In genomic region chr13:21594715-21595545, GRCh38 we compare ENCODE assay signal across 11 cellular contexts. TPM values are rescaled to one million over a fixed set of nuclear protein-coding genes. Genes with fewer than 3 reads are reported as not detected.
DNase-seq lines count a peak whose midpoint lies in the region; ATAC-seq and TF ChIP-seq lines count a peak whose summit lies in the region.
"Had no signal": no experiment of that assay in that cellular context is flagged by ENCODE, and none has a peak within 500 bp of the region (broad histone marks: within the 10 kb centered on the region; RNA-seq: fewer than 3 reads in every experiment).

No MANE protein-coding gene starts in this region.

- DNase-seq in activated B cell treated with CpG ODN at 0.5 μM for 24 hours: no peak
- no peak for DNase-seq in activated CD4-positive, alpha-beta T cell treated with anti-CD3 and anti-CD28 coated beads, Interleukin-2, amount 50 U/mL, for 1 hour
- no peak for DNase-seq in SIG-M5 treated with dmso at 0.1 percent for 504 hours (lab: John Stamatoyannopoulos, UW; ENCODE audit: unreplicated experiment)
- DNase-seq in AML-193 (lab: John Stamatoyannopoulos, UW): no peak
- DNase-seq in T-helper 2 cell treated with Interferon-gamma antibody and Interleukin-4, amounts not matched to agents 5 μg/mL and 100 μg/mL, for 36 hours (ENCODE audit: low spot score): no peak
- DNase-seq: activated effector memory CD4-positive, alpha-beta T cell treated with anti-CD3 and anti-CD28 coated beads, Interleukin-2, amount 50 U/mL, for 16 hours; DMS53; PC-3 had no signal

- peaks cover 17% of the 10 kb centered on the region for H3K36me3 Mint-ChIP-seq in activated B cell treated with CpG ODN at 0.5 μM for 24 hours (ENCODE audit: low read depth)
- H3K36me3 Mint-ChIP-seq in T-helper 2 cell treated with Interferon-gamma antibody and Interleukin-4, amounts not matched to agents 5 μg/mL and 100 μg/mL, for 36 hours (ENCODE audit: low read depth): peaks cover 13% of the 10 kb centered on the region

- H3K4me1 Mint-ChIP-seq in activated B cell treated with CpG ODN at 0.5 μM for 24 hours: peaks cover 74% of the 10 kb centered on the region
- peaks cover 25% of the 10 kb centered on the region for H3K4me1 Mint-ChIP-seq in T-helper 2 cell treated with Interferon-gamma antibody and Interleukin-4, amounts not matched to agents 5 μg/mL and 100 μg/mL, for 36 hours (ENCODE audit: low read depth)

- H3K27ac Mint-ChIP-seq in activated B cell treated with CpG ODN at 0.5 μM for 24 hours: peak overlapping the region; percentile 66
- no peak overlapping the region for H3K27ac Mint-ChIP-seq in T-helper 2 cell treated with Interferon-gamma antibody and Interleukin-4, amounts not matched to agents 5 μg/mL and 100 μg/mL, for 36 hours

- TF ChIP-seq CTCF in activated B cell treated with CpG ODN at 0.5 μM for 24 hours (IDR thresholded peaks at IDR 0.05): no peak

- H3K27me3 Mint-ChIP-seq in activated B cell treated with CpG ODN at 0.5 μM for 24 hours: no peaks in the 10 kb centered on the region
- no peaks in the 10 kb centered on the region for H3K27me3 Mint-ChIP-seq in T-helper 2 cell treated with Interferon-gamma antibody and Interleukin-4, amounts not matched to agents 5 μg/mL and 100 μg/mL, for 36 hours (ENCODE audit: low read depth)

- POLR2A ChIA-PET in activated B cell treated with CpG ODN at 0.5 μM for 24 hours (lab: Charles Lee): interaction anchor here (1.1 to 1.2 kb wide), 2 partner anchors 9 kb away, joined by 3 to 6 read pairs; partner anchors contain the start of gene MICU2

- intact Hi-C loops in activated B cell treated with CpG ODN at 0.5 μM for 24 hours (cut with micrococcal nuclease): no loop called here

- H3K4me3 Mint-ChIP-seq in activated B cell treated with CpG ODN at 0.5 μM for 24 hours: no peak overlapping the region
- H3K4me3 Mint-ChIP-seq in T-helper 2 cell treated with Interferon-gamma antibody and Interleukin-4, amounts not matched to agents 5 μg/mL and 100 μg/mL, for 36 hours: no peak overlapping the region

- CTCF ChIA-PET in activated B cell treated with CpG ODN at 0.5 μM for 24 hours (lab: Charles Lee): interaction anchor here (1.1 kb wide), 1 partner anchor 44 kb away, joined by 3 read pairs; no protein-coding TSS in a partner anchor

- ATAC-seq in GM18858 (IDR thresholded peaks at IDR 0.05; ENCODE audit: unreplicated experiment) (peak; percentile 54), GM21381 (IDR thresholded peaks at IDR 0.05; ENCODE audit: unreplicated experiment) (peak; percentile 51), HG03039 (IDR thresholded peaks at IDR 0.05; ENCODE audit: unreplicated experiment) (peak; percentile 33), activated B cell treated with CpG ODN at 0.5 μM for 24 hours (ENCODE audit: low read depth) (no peak)
- ATAC-seq: PC-3 had no signal

- no peaks in the 10 kb centered on the region for H3K9me3 Mint-ChIP-seq in activated B cell treated with CpG ODN at 0.5 μM for 24 hours
- H3K9me3 Mint-ChIP-seq in T-helper 2 cell treated with Interferon-gamma antibody and Interleukin-4, amounts not matched to agents 5 μg/mL and 100 μg/mL, for 36 hours: peaks cover 9% of the 10 kb centered on the region

RNA-seq across cellular contexts. Expression of gene MICU2, which starts 9.0 kb away (rescaled TPM):
- 37.0 and 41.3 TPM in 2 replicates for total RNA-seq in activated B cell treated with CpG ODN at 0.5 μM for 24 hours
